Comparison of ENCODE assay signal across 7 cellular contexts in genomic region chr6:117976030-117976651, GRCh38.
DNase-seq lines count a peak whose midpoint lies in the region; ATAC-seq, FAIRE-seq and TF ChIP-seq lines count a peak whose summit lies in the region.

No MANE protein-coding gene starts in this region.

- H2AFZ ChIP-seq in hepatocyte = no peak overlapping the region

- no peaks in the 10 kb centered on the region for H3K36me3 Mint-ChIP-seq in HFFc6 (ENCODE audit: low read depth)
- no peaks in the 10 kb centered on the region for H3K36me3 Mint-ChIP-seq in activated CD8-positive, alpha-beta T cell treated with anti-CD3 and anti-CD28 coated beads, Interleukin-2, amount 10 ng/mL, durations not matched to agents 7 days and 5 days (ENCODE audit: low read depth)

- H3K4me3 ChIP-seq in hepatocyte (no peak overlapping the region), thyroid gland (replicated peaks in 1 of 3) (no peak overlapping the region)

- H3K36me3 ChIP-seq in hepatocyte (replicated peaks; ENCODE audit: insufficient read depth, low read depth) (no peaks in the 10 kb centered on the region), thyroid gland (no peaks in the 10 kb centered on the region)

- CTCF ChIA-PET in activated CD8-positive, alpha-beta T cell treated with anti-CD3 and anti-CD28 coated beads, Interleukin-2, amount 10 ng/mL, durations not matched to agents 7 days and 5 days (lab: Charles Lee) = interaction anchor here (0.6 to 1.5 kb wide), 7 partner anchors 9 to 660 kb away, joined by 3 to 4 read pairs (median 3); no protein-coding TSS in a partner anchor

- no peak for ATAC-seq in activated CD8-positive, alpha-beta T cell treated with anti-CD3 and anti-CD28 coated beads, Interleukin-2, amount 10 ng/mL, durations not matched to agents 7 days and 5 days
- ATAC-seq in GM21447 (IDR thresholded peaks at IDR 0.05; ENCODE audit: unreplicated experiment) = no peak

- no peak overlapping the region for H3K27ac Mint-ChIP-seq in HFFc6
- no peak overlapping the region for H3K27ac Mint-ChIP-seq in activated CD8-positive, alpha-beta T cell treated with anti-CD3 and anti-CD28 coated beads, Interleukin-2, amount 10 ng/mL, durations not matched to agents 7 days and 5 days

- peak; percentile 63 for TF ChIP-seq CTCF in HFFc6 (IDR thresholded peaks at IDR 0.05)
- TF ChIP-seq CTCF in hepatocyte (IDR thresholded peaks at IDR 0.05; ENCODE audit: poor library complexity) = peak; percentile 80
- peak in 5 of 6 experiments; percentile 24 to 66 (median 60) for TF ChIP-seq CTCF in thyroid gland (IDR thresholded peaks at IDR 0.05)

- no peak for TF ChIP-seq POLR2A in thyroid gland (IDR thresholded peaks at IDR 0.05)

- H3K4me1 ChIP-seq in hepatocyte (ENCODE audit: insufficient read depth) = no peaks in the 10 kb centered on the region
- no peaks in the 10 kb centered on the region for H3K4me1 ChIP-seq in thyroid gland

- no peak overlapping the region for H3K4me3 Mint-ChIP-seq in HFFc6
- H3K4me3 Mint-ChIP-seq in activated CD8-positive, alpha-beta T cell treated with anti-CD3 and anti-CD28 coated beads, Interleukin-2, amount 10 ng/mL, durations not matched to agents 7 days and 5 days = no peak overlapping the region

- no peaks in the 10 kb centered on the region for H3K27me3 Mint-ChIP-seq in HFFc6 (ENCODE audit: insufficient read depth)
- H3K27me3 Mint-ChIP-seq in activated CD8-positive, alpha-beta T cell treated with anti-CD3 and anti-CD28 coated beads, Interleukin-2, amount 10 ng/mL, durations not matched to agents 7 days and 5 days (ENCODE audit: low read depth) = peaks cover 7% of the 10 kb centered on the region

- POLR2A ChIA-PET in activated CD8-positive, alpha-beta T cell treated with anti-CD3 and anti-CD28 coated beads, Interleukin-2, amount 10 ng/mL, durations not matched to agents 7 days and 5 days (lab: Charles Lee) = no interaction called here

- 5% methylated on average over 2 of the region's 2 CpGs for WGBS in hepatocyte (ENCODE audit: low lambda C conversion rate, missing lambda C conversion rate)
- 12 to 16% methylated on average over 2 of the region's 2 CpGs for WGBS in thyroid gland, 2 donors

- no peaks in the 10 kb centered on the region for H3K27me3 ChIP-seq in hepatocyte
- H3K27me3 ChIP-seq in thyroid gland = no peaks in the 10 kb centered on the region

- H4K20me1 ChIP-seq in hepatocyte (ENCODE audit: insufficient read depth, poor library complexity, severe bottlenecking) = no peaks in the 10 kb centered on the region

- H3K79me2 ChIP-seq in hepatocyte = no peaks in the 10 kb centered on the region

- no peaks in the 10 kb centered on the region for H3K4me1 Mint-ChIP-seq in HFFc6 (ENCODE audit: low read depth)
- H3K4me1 Mint-ChIP-seq in activated CD8-positive, alpha-beta T cell treated with anti-CD3 and anti-CD28 coated beads, Interleukin-2, amount 10 ng/mL, durations not matched to agents 7 days and 5 days (ENCODE audit: low read depth) = no peaks in the 10 kb centered on the region

- no peaks in the 10 kb centered on the region for H3K9me3 ChIP-seq in hepatocyte (ENCODE audit: low read depth)
- no peaks in the 10 kb centered on the region for H3K9me3 ChIP-seq in thyroid gland

- peaks cover 19% of the 10 kb centered on the region for H3K9me3 Mint-ChIP-seq in HFFc6
- no peaks in the 10 kb centered on the region for H3K9me3 Mint-ChIP-seq in activated CD8-positive, alpha-beta T cell treated with anti-CD3 and anti-CD28 coated beads, Interleukin-2, amount 10 ng/mL, durations not matched to agents 7 days and 5 days (ENCODE audit: insufficient read depth)

- no peak overlapping the region for H3K4me2 ChIP-seq in hepatocyte

- H3K27ac ChIP-seq in hepatocyte (no peak overlapping the region), thyroid gland (no peak overlapping the region)

- intact Hi-C loops in thyroid gland (cut with DNase I) = no loop called here

- no peaks in the 10 kb centered on the region for H3K9me2 ChIP-seq in hepatocyte (replicated peaks; ENCODE audit: insufficient read depth)

- peak; percentile 91 for FAIRE-seq in G401.6 (lab: Jason Lieb, UNC)

- peak; percentile 12 for DNase-seq in HFFc6
- peak; percentile 50 for DNase-seq in NCI-H2171 (lab: John Stamatoyannopoulos, UW)
- peak; percentile 26 for DNase-seq in activated CD8-positive, alpha-beta T cell treated with anti-CD3 and anti-CD28 coated beads, Interleukin-2, amount 10 ng/mL, durations not matched to agents 7 days and 5 days
- DNase-seq in hepatocyte (ENCODE audit: low spot score) = peak; percentile 76
- DNase-seq in thyroid gland = no peak

Comparison
In these comparisons a context has a peak if more than half of its experiments do, and no peak if none do; other contexts are left out.
1. DNase-seq: peak in HFFc6 (single experiment), NCI-H2171 (single experiment), activated CD8-positive, alpha-beta T cell treated with anti-CD3 and anti-CD28 coated beads, Interleukin-2, amount 10 ng/mL, durations not matched to agents 7 days and 5 days (single experiment) and hepatocyte (single experiment); none in thyroid gland (0 of 2).
2. Peak in every context shown above with its lines, with median percentiles within 50 percentile points of each other: CTCF ChIP-seq.